ENCODE assay signal across 24 cellular contexts in genomic region chr6:72271531-72271930, GRCh38.
A peak's percentile ranks its signal among the peaks of the same experiment; 100 is the strongest.
DNase-seq lines count a peak whose midpoint lies in the region; ATAC-seq and TF ChIP-seq lines count a peak whose summit lies in the region.
"Had no signal": no experiment of that assay in that cellular context is flagged by ENCODE, and none has a peak within 500 bp of the region (broad histone marks: within the 10 kb centered on the region; RNA-seq: fewer than 3 reads in every experiment).

No MANE protein-coding gene starts in this region.

- ATAC-seq in GM21737 (IDR thresholded peaks at IDR 0.05; ENCODE audit: unreplicated experiment): no peak
- ATAC-seq in HG02852 (IDR thresholded peaks at IDR 0.05; ENCODE audit: unreplicated experiment): no peak
- ATAC-seq: CD8-positive, alpha-beta T cell; GM23338; Right ventricle myocardium inferior; SK-N-SH treated with all-trans-retinoic acid at 6 μM for 48 hours; T-helper 17 cell had no signal

- TF ChIP-seq CTCF in breast epithelium (IDR thresholded peaks at IDR 0.05) (no peak), endothelial cell (IDR thresholded peaks at IDR 0.05; ENCODE audit: unreplicated experiment) (no peak)

- no peak overlapping the region for H3K4me3 ChIP-seq in breast epithelium
- H3K4me3 ChIP-seq: GM23338, MG63, PC-9, SJCRH30 had no signal

- H3K36me3 Mint-ChIP-seq in endothelial cell (ENCODE audit: low read depth, unreplicated experiment): no peaks in the 10 kb centered on the region
- H3K36me3 Mint-ChIP-seq: CD8-positive, alpha-beta T cell had no signal

- DNase-seq in T47D (ENCODE audit: low read depth in 1 of 2, low spot score in 1 of 2): peak; percentile 1 to 63
- no peak for DNase-seq in breast epithelium (ENCODE audit: low spot score in 2 of 2)
- peak; percentile 2 for DNase-seq in NCI-H1105 (lab: John Stamatoyannopoulos, UW)
- DNase-seq in NCI-H748 treated with DMSO at 0.1 percent for 48 hours (lab: John Stamatoyannopoulos, UW): peak; percentile 59
- DNase-seq in endothelial cell (ENCODE audit: low spot score): no peak
- DNase-seq: Caco-2; CD8-positive, alpha-beta T cell; DMS 273 treated with DMSO at 0.1 percent for 48 hours; H9; KBM-7; MG63; NCI-H1417 treated with DMSO at 0.1 percent for 48 hours; NCI-H1694 treated with DMSO at 0.1 percent for 48 hours; NCI-H2107; NCI-H526 treated with DMSO at 0.1 percent for 48 hours; PC-9; SJCRH30; T-helper 17 cell had no signal

- TF ChIP-seq POLR2A in breast epithelium (IDR thresholded peaks at IDR 0.05): no peak

- H3K27ac ChIP-seq in breast epithelium: no peak overlapping the region
- H3K27ac ChIP-seq: PC-9, SJCRH30 had no signal

- no peaks in the 10 kb centered on the region for H3K9me3 ChIP-seq in breast epithelium
- H3K9me3 ChIP-seq: Caco-2, MG63, SJCRH30 had no signal

- H3K27ac Mint-ChIP-seq in endothelial cell (ENCODE audit: unreplicated experiment): no peak overlapping the region
- H3K27ac Mint-ChIP-seq: B cell; CD8-positive, alpha-beta T cell; GM23338; H9; T-helper 17 cell had no signal

- H3K4me1 Mint-ChIP-seq in endothelial cell (ENCODE audit: unreplicated experiment): no peaks in the 10 kb centered on the region
- H3K4me1 Mint-ChIP-seq: B cell, GM23338, H9, T-helper 17 cell had no signal

- H3K27me3 ChIP-seq in breast epithelium: no peaks in the 10 kb centered on the region
- H3K27me3 ChIP-seq: MG63, SJCRH30 had no signal

- H3K36me3 ChIP-seq in breast epithelium: no peaks in the 10 kb centered on the region
- H3K36me3 ChIP-seq: MG63, SJCRH30 had no signal

- no peaks in the 10 kb centered on the region for H3K27me3 Mint-ChIP-seq in endothelial cell (ENCODE audit: unreplicated experiment)
- H3K27me3 Mint-ChIP-seq: T-helper 17 cell had no signal

- H3K4me1 ChIP-seq in breast epithelium: no peaks in the 10 kb centered on the region
- H3K4me1 ChIP-seq: Caco-2 had no signal

- H3K4me3 Mint-ChIP-seq in endothelial cell (ENCODE audit: unreplicated experiment): no peak overlapping the region
- H3K4me3 Mint-ChIP-seq: B cell; CD8-positive, alpha-beta T cell; GM23338; H9; T-helper 17 cell had no signal

- intact Hi-C loops in breast epithelium (cut with DNase I; ENCODE audit: low total_unique reads): no loop called here

- no peaks in the 10 kb centered on the region for H3K9me3 Mint-ChIP-seq in endothelial cell (ENCODE audit: unreplicated experiment)
- H3K9me3 Mint-ChIP-seq: CD8-positive, alpha-beta T cell; GM23338; H9 had no signal

- in situ Hi-C loops in T47D (cut with HindIII; ENCODE audit: low pct_unique_long_range_greater_than_20kb, low sequenced_read_pairs): no loop called here

Comparison
In these comparisons a context has a peak if more than half of its experiments do, and no peak if none do; other contexts are left out.
1. DNase-seq: peak in T47D (2 of 2), NCI-H1105 (single experiment) and NCI-H748 treated with DMSO at 0.1 percent for 48 hours (single experiment); none in breast epithelium (0 of 2) and endothelial cell (single experiment).